ENCODE assay signal across 8 cellular contexts in genomic region chr5:139403787-139404483, GRCh38. TPM values are rescaled to one million over a fixed set of nuclear protein-coding genes. Genes with fewer than 3 reads are reported as not detected.
DNase-seq lines count a peak whose midpoint lies in the region; FAIRE-seq and TF ChIP-seq lines count a peak whose summit lies in the region.

SPATA24 (minus strand) TSS chr5:139404089; CDS start chr5:139404060, 29 bp downstream.

- peak within 1 kb of the TSS; percentile 100 for H3K27ac Mint-ChIP-seq in HFFc6
- H3K27ac Mint-ChIP-seq in activated naive CD4-positive, alpha-beta T cell treated with anti-CD3 and anti-CD28 coated beads, Interleukin-2, amount 10 ng/mL, durations not matched to agents 7 days and 5 days, result peak within 1 kb of the TSS; percentile 98

- peaks cover 14 to 16% of the 10 kb centered on the region in 2 experiments for H3K4me1 ChIP-seq in neutrophil (ENCODE audit: control insufficient read depth in 1 of 2, insufficient read depth in 1 of 2, low read depth in 1 of 2, low read length in 1 of 2)

- no peaks in the 10 kb centered on the region for H3K9me3 ChIP-seq in neutrophil

- DNase-seq in GM04503 (ENCODE audit: low read depth) (peak; percentile 85), HFFc6 (peak; percentile 94), NAMALWA (ENCODE audit: low spot score) (peak; percentile 98), SK-MEL-5 (ENCODE audit: low read depth, low spot score) (peak; percentile 97), frontal cortex (ENCODE audit: low spot score in 2 of 2) (peak; percentile 84 to 93), substantia nigra (lab: John Stamatoyannopoulos, UW) (peak; percentile 84 to 99 (median 96))
- peak; percentile 99 for DNase-seq in activated naive CD4-positive, alpha-beta T cell treated with anti-CD3 and anti-CD28 coated beads, Interleukin-2, amount 10 ng/mL, durations not matched to agents 7 days and 5 days

- no peaks in the 10 kb centered on the region for H3K36me3 ChIP-seq in neutrophil

- peaks cover 1% of the 10 kb centered on the region for H3K27me3 Mint-ChIP-seq in HFFc6 (ENCODE audit: insufficient read depth)
- H3K27me3 Mint-ChIP-seq in activated naive CD4-positive, alpha-beta T cell treated with anti-CD3 and anti-CD28 coated beads, Interleukin-2, amount 10 ng/mL, durations not matched to agents 7 days and 5 days, result no peaks in the 10 kb centered on the region

- H3K36me3 Mint-ChIP-seq in HFFc6 (ENCODE audit: low read depth), result no peaks in the 10 kb centered on the region
- peaks cover 9% of the 10 kb centered on the region for H3K36me3 Mint-ChIP-seq in activated naive CD4-positive, alpha-beta T cell treated with anti-CD3 and anti-CD28 coated beads, Interleukin-2, amount 10 ng/mL, durations not matched to agents 7 days and 5 days

- no peaks in the 10 kb centered on the region for H3K9me3 Mint-ChIP-seq in HFFc6
- H3K9me3 Mint-ChIP-seq in activated naive CD4-positive, alpha-beta T cell treated with anti-CD3 and anti-CD28 coated beads, Interleukin-2, amount 10 ng/mL, durations not matched to agents 7 days and 5 days, result no peaks in the 10 kb centered on the region

- no peak for TF ChIP-seq CTCF in HFFc6 (IDR thresholded peaks at IDR 0.05)
- TF ChIP-seq CTCF in neutrophil (IDR thresholded peaks at IDR 0.05), result no peak

- H3K4me3 Mint-ChIP-seq in HFFc6, result peak within 1 kb of the TSS; percentile 96
- H3K4me3 Mint-ChIP-seq in activated naive CD4-positive, alpha-beta T cell treated with anti-CD3 and anti-CD28 coated beads, Interleukin-2, amount 10 ng/mL, durations not matched to agents 7 days and 5 days, result peak within 1 kb of the TSS; percentile 85

- H3K27ac ChIP-seq in neutrophil (peak within 1 kb of the TSS; percentile 92), substantia nigra (ENCODE audit: low read depth, low read length, poor library complexity, severe bottlenecking) (peak within 1 kb of the TSS; percentile 93)

- no peaks in the 10 kb centered on the region for H3K27me3 ChIP-seq in neutrophil

- no peak for FAIRE-seq in frontal cortex (lab: Jason Lieb, UNC)

- H3K4me3 ChIP-seq in neutrophil (ENCODE audit: low read depth in 1 of 2, low read length in 1 of 2), result peak within 1 kb of the TSS; percentile 70 to 91

- CTCF ChIA-PET in activated naive CD4-positive, alpha-beta T cell treated with anti-CD3 and anti-CD28 coated beads, Interleukin-2, amount 10 ng/mL, durations not matched to agents 7 days and 5 days (lab: Charles Lee), result interaction anchor here (0.5 to 2.9 kb wide), 6 partner anchors 11 to 1167 kb away, joined by 3 to 22 read pairs (median 6); no protein-coding TSS in a partner anchor

- peaks cover 20% of the 10 kb centered on the region for H3K4me1 Mint-ChIP-seq in HFFc6 (ENCODE audit: low read depth)
- H3K4me1 Mint-ChIP-seq in activated naive CD4-positive, alpha-beta T cell treated with anti-CD3 and anti-CD28 coated beads, Interleukin-2, amount 10 ng/mL, durations not matched to agents 7 days and 5 days, result peaks cover 40% of the 10 kb centered on the region

- in situ Hi-C loops in SK-MEL-5 (cut with HindIII; ENCODE audit: low pct_unique_long_range_greater_than_20kb, low sequenced_read_pairs), result loop anchor here (25.0 kb wide), 1 partner anchor 158 kb away; the partner anchor contains the start of gene UBE2D2

RNA-seq across cellular contexts. Expression of gene SPATA24, which starts in this region (rescaled TPM):
- total RNA-seq in HFFc6 (2021; fragmentation: NEBNext Ultra II Directional; extraction: Animal tissue kit (Norgen Biotek cat#: 25700)), result 1 to 10 TPM; 4.0 to 6.9 (median 5.2) TPM
- total RNA-seq in SK-MEL-5 (2014; rRNA removed; shearing (Covaris generic)), result 9.7 and 13.3 TPM in 2 replicates
- 2.9 and 6.2 TPM in 2 replicates for polyA plus RNA-seq in SK-MEL-5 (2015; cell fraction: cytosol; rRNA removed)
- 1.5 and 6.9 TPM in 2 replicates for polyA plus RNA-seq in SK-MEL-5 (2015; cell fraction: nucleus; rRNA removed)
- total RNA-seq in frontal cortex, result 1.6 TPM

Comparison
In these comparisons a context has a peak if more than half of its experiments do, and no peak if none do; other contexts are left out.
1. Peak in every context shown above with its lines: DNase-seq, H3K4me3 ChIP-seq and H3K27ac ChIP-seq.